Comparison of ENCODE assay signal across 23 cellular contexts in the genomic region with DNA sequence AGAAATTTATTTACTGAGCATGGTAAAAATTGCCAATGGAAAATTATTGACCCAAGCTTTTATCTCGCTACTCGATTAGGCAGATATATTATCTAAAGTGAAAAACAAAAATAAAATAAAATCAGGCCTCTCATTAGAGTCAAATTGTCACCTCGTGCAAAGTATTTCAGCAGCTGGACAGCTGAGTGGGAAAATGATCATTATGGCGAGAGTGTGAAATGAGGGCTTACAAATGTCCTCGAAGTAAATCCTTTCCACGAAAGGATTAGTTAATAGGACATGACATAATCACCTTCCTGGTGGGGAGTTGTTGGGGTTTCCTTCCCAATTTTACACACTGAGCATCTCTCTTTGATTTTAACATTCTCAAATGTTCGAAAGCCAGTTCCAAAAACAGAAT.
"Had no signal": no experiment of that assay in that cellular context is flagged by ENCODE, and none has a peak within 500 bp of the region (broad histone marks: within the 10 kb centered on the region; RNA-seq: fewer than 3 reads in every experiment).

No MANE protein-coding gene starts in this region.

- H3K36me3 ChIP-seq: colonic mucosa, gastroesophageal sphincter, ovary, right atrium auricular region, stomach, thyroid gland, upper lobe of left lung, vagina had no signal

- ATAC-seq: activated CD4-positive, alpha-beta T cell treated with anti-CD3 and anti-CD28 coated beads for 36 hours; gastroesophageal sphincter; left colon; stimulated activated naive B cell treated with anti-CD40 and anti-IgM and Interleukin-4, amounts not matched to agents 10 μg/mL and 1 μg/mL and 100 μg/mL, for 72 hours had no signal

- DNase-seq: activated CD4-positive, alpha-beta T cell treated with anti-CD3 and anti-CD28 coated beads for 36 hours; activated CD4-positive, CD25-positive, alpha-beta regulatory T cell; activated effector memory CD4-positive, alpha-beta T cell treated with Interleukin-2 at 50 U/mL for 16 hours; activated naive CD4-positive, alpha-beta T cell treated with Interleukin-2 at 50 U/mL for 16 hours; anterior cingulate cortex; cerebellar nuclear complex; colonic mucosa; hypothalamus; immature natural killer cell; kidney; left colon; naive B cell; nephron progenitor cell; ovary; stimulated activated CD4-positive, alpha-beta T cell treated with anti-CD3 and anti-CD28 coated beads, Interleukin-1b, Interleukin-23, amount 100 ng/mL, for 48 hours; stimulated activated naive B cell treated with anti-CD40 and anti-IgM and Interleukin-4, amounts not matched to agents 10 μg/mL and 1 μg/mL and 100 μg/mL, for 72 hours; stomach; thyroid gland; upper lobe of left lung had no signal

- H3K9me3 ChIP-seq: colonic mucosa, gastroesophageal sphincter, ovary, right atrium auricular region, stomach, thyroid gland, upper lobe of left lung, vagina had no signal

- H3K4me1 ChIP-seq: colonic mucosa, thyroid gland, vagina had no signal

- H3K4me3 ChIP-seq: colonic mucosa, gastroesophageal sphincter, ovary, right atrium auricular region, smooth muscle cell, stomach, thyroid gland, upper lobe of left lung, vagina had no signal

- H3K27ac ChIP-seq: colonic mucosa, gastroesophageal sphincter, ovary, right atrium auricular region, stomach, thyroid gland, vagina had no signal
